ENCODE assay signal across 8 cellular contexts in the genomic region with DNA sequence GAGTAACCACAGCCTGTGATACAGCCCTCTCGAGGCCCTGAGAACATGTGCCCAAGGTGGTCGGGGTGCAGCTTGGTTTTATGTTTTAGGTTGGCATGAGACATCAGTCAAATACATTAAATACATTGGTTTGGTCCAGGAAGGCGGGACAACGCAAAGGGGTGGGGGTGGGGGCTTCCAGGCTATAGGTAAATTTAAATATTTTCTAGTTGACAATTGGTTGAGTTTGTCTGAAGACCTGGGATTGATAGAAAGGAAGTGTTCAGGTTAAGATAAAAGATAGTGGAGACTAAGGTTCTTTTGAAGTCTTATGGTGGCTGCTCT. TPM values are rescaled to one million over a fixed set of nuclear protein-coding genes. Genes with fewer than 3 reads are reported as not detected.
A peak's percentile ranks its signal among the peaks of the same experiment; 100 is the strongest.
DNase-seq lines count a peak whose midpoint lies in the region; ATAC-seq and TF ChIP-seq lines count a peak whose summit lies in the region.

No MANE protein-coding gene starts in this region.

- H3K4me3 ChIP-seq in Caco-2 (ENCODE audit: low read depth, low read length) (peak overlapping the region; percentile 85), RWPE2 (ENCODE audit: severe bottlenecking) (peak overlapping the region; percentile 88)

- no peaks in the 10 kb centered on the region for H3K9me3 Mint-ChIP-seq in Caco-2 (ENCODE audit: unreplicated experiment)
- no peaks in the 10 kb centered on the region for H3K9me3 Mint-ChIP-seq in effector memory CD8-positive, alpha-beta T cell
- no peaks in the 10 kb centered on the region for H3K9me3 Mint-ChIP-seq in osteocyte (ENCODE audit: unreplicated experiment)

- intact Hi-C loops in Caco-2 (cut with micrococcal nuclease; ENCODE audit: unreplicated experiment) = no loop called here

- peaks cover 4% of the 10 kb centered on the region; the same call in 1 of the 2 replicates for H3K4me1 ChIP-seq in Caco-2
- H3K4me1 ChIP-seq in RWPE2 (ENCODE audit: insufficient read depth, poor library complexity, severe bottlenecking) = peaks cover 6% of the 10 kb centered on the region

- H3K4me3 Mint-ChIP-seq in Caco-2 (ENCODE audit: unreplicated experiment) (peak overlapping the region; percentile 94), osteocyte (ENCODE audit: unreplicated experiment) (peak overlapping the region; percentile 94)
- peak overlapping the region; percentile 93 to 95 for H3K4me3 Mint-ChIP-seq in effector memory CD8-positive, alpha-beta T cell

- DNase-seq in Caco-2 = no peak
- no peak for DNase-seq in RWPE2 (ENCODE audit: low spot score)
- DNase-seq in effector memory CD8-positive, alpha-beta T cell = no peak
- no peak for DNase-seq in osteocyte (ENCODE audit: extremely low spot score, unreplicated experiment)
- DNase-seq in GM03348 (ENCODE audit: low spot score) = no peak
- no peak for DNase-seq in KBM-7
- no peak for DNase-seq in inferior parietal cortex (ENCODE audit: extremely low spot score)

- peak overlapping the region; percentile 86 for H3K27ac ChIP-seq in RWPE2 (ENCODE audit: poor library complexity, severe bottlenecking)

- CTCF ChIA-PET in Caco-2 (lab: Charles Lee) = interaction anchor here (1.2 kb wide), 1 partner anchor 18 kb away, joined by 3 read pairs; no protein-coding TSS in a partner anchor

- ATAC-seq in RWPE2 (ENCODE audit: low read depth) (no peak), GM21360 (IDR thresholded peaks at IDR 0.05; ENCODE audit: unreplicated experiment) (no peak)
- no peak for ATAC-seq in effector memory CD8-positive, alpha-beta T cell (replicated peaks)

- peaks cover 26% of the 10 kb centered on the region for H3K36me3 Mint-ChIP-seq in Caco-2 (ENCODE audit: insufficient read depth, unreplicated experiment)
- peaks cover 33% of the 10 kb centered on the region for H3K36me3 Mint-ChIP-seq in effector memory CD8-positive, alpha-beta T cell (ENCODE audit: insufficient read depth)
- peaks cover 6% of the 10 kb centered on the region for H3K36me3 Mint-ChIP-seq in osteocyte (ENCODE audit: unreplicated experiment)

- H3K9me3 ChIP-seq in Caco-2 (no peaks in the 10 kb centered on the region), RWPE2 (ENCODE audit: severe bottlenecking) (no peaks in the 10 kb centered on the region)

- POLR2A ChIA-PET in Caco-2 (lab: Charles Lee) = interaction anchor here (0.6 kb wide), 2 partner anchors 33 to 41 kb away, joined by 5 read pairs; no protein-coding TSS in a partner anchor

- no peak for TF ChIP-seq CTCF in Caco-2 (IDR thresholded peaks at IDR 0.05; ENCODE audit: insufficient read depth in 1 of 2, low read depth in 1 of 2, low read length in 1 of 2, severe bottlenecking in 1 of 2, unreplicated experiment in 1 of 2)
- no peak for TF ChIP-seq CTCF in RWPE2 (IDR thresholded peaks at IDR 0.05; ENCODE audit: poor library complexity, severe bottlenecking)
- TF ChIP-seq CTCF in osteocyte (IDR thresholded peaks at IDR 0.05) = no peak

- H3K27me3 ChIP-seq in Caco-2 (replicated peaks; ENCODE audit: control insufficient read depth, insufficient read depth, low read length) (no peaks in the 10 kb centered on the region), RWPE2 (ENCODE audit: insufficient read depth, poor library complexity, severe bottlenecking) (no peaks in the 10 kb centered on the region)

- peaks cover 2% of the 10 kb centered on the region; the same call in 1 of the 2 replicates for H3K36me3 ChIP-seq in Caco-2 (ENCODE audit: control insufficient read depth, insufficient read depth, low read length)
- peaks cover 18% of the 10 kb centered on the region for H3K36me3 ChIP-seq in RWPE2 (ENCODE audit: low read depth)

- peaks cover 12% of the 10 kb centered on the region for H3K4me1 Mint-ChIP-seq in Caco-2 (ENCODE audit: low read depth, unreplicated experiment)
- H3K4me1 Mint-ChIP-seq in effector memory CD8-positive, alpha-beta T cell (ENCODE audit: low read depth in 2 of 2) = peaks cover 31 to 53% of the 10 kb centered on the region in 2 donors
- peaks cover 40% of the 10 kb centered on the region for H3K4me1 Mint-ChIP-seq in osteocyte (ENCODE audit: unreplicated experiment)

- in situ Hi-C loops in KBM-7 (cut with MboI; ENCODE audit: low pct_unique_long_range_greater_than_20kb, low sequenced_read_pairs) = no loop called here

- BruUV-seq in Caco-2 (replicated peaks; lab: Mats Ljungman, UMichigan) = TSS peak; percentile 58

- H3K27me3 Mint-ChIP-seq in Caco-2 (ENCODE audit: insufficient read depth, unreplicated experiment) (no peaks in the 10 kb centered on the region), osteocyte (ENCODE audit: unreplicated experiment) (no peaks in the 10 kb centered on the region)
- H3K27me3 Mint-ChIP-seq in effector memory CD8-positive, alpha-beta T cell = no peaks in the 10 kb centered on the region

- peak overlapping the region; percentile 99 for H3K27ac Mint-ChIP-seq in Caco-2 (ENCODE audit: unreplicated experiment)
- peak overlapping the region; percentile 98 for H3K27ac Mint-ChIP-seq in effector memory CD8-positive, alpha-beta T cell
- H3K27ac Mint-ChIP-seq in osteocyte (ENCODE audit: unreplicated experiment) = peak overlapping the region; percentile 99

RNA-seq across cellular contexts. Expression of a gene that starts 1.2 kb away (rescaled TPM):
- 10.5 and 11.1 TPM in 2 replicates for total RNA-seq in Caco-2 (2022)
- 9.0 and 9.1 TPM in 2 replicates for total RNA-seq in osteocyte

RNA-seq across cellular contexts. Expression of a gene that starts 42.1 kb away (rescaled TPM):
- total RNA-seq in Caco-2 (2022) (not detected in 2 replicates), osteocyte (not detected in 2 replicates)
